Comparison of ENCODE assay signal across 28 cellular contexts in the genomic region with DNA sequence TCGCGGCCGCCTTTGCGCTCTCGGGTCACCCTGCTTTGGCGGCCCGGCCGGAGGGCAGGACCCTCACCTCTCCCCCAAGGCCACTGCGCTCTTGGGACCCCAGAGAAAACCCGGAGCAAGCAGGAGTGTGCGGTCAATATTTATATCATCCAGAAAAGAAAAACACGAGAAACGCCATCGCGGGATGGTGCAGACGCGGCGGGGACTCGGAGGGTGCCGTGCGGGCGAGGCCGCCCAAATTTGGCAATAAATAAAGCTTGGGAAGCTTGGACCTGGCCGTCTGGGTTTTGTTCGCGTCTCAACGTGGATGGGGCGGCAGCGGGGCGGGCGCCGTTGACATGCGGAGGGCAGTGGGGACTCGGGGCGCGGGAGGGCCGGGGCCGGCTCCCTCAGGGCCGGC. TPM values are rescaled to one million over a fixed set of nuclear protein-coding genes. Genes with fewer than 3 reads are reported as not detected.
"Had no signal": no experiment of that assay in that cellular context is flagged by ENCODE, and none has a peak within 500 bp of the region (broad histone marks: within the 10 kb centered on the region; RNA-seq: fewer than 3 reads in every experiment).

No MANE protein-coding gene starts in this region.

- H3K27me3 ChIP-seq: esophagus muscularis mucosa, foreskin keratinocyte, gastroesophageal sphincter, heart left ventricle, hepatocyte, left lung, right atrium auricular region, sigmoid colon, tibial nerve, upper lobe of left lung had no signal

- H3K4me3 Mint-ChIP-seq: endodermal cell; mesothelial cell of epicardium; naive B cell; natural killer cell treated with Interleukin-12 subunit alpha and Interleukin-12 subunit beta and Interleukin-15 and Interleukin-18, amount 100 ng/mL, for 72 hours; neural crest cell; stimulated activated effector memory CD8-positive, alpha-beta T cell treated with anti-CD3 and anti-CD28 coated beads, Interleukin-12 subunit alpha, Interleukin-12 subunit beta, amount 100 ng/mL, for 72 hours had no signal

- H3K4me3 ChIP-seq: esophagus muscularis mucosa, gastroesophageal sphincter, heart left ventricle, hepatocyte, left lung, mucosa of descending colon, prostate gland, right atrium auricular region, sigmoid colon, thoracic aorta, tibial nerve, upper lobe of left lung had no signal

- H3K9me3 ChIP-seq: esophagus muscularis mucosa, gastroesophageal sphincter, heart left ventricle, left lung, mucosa of descending colon, prostate gland, right atrium auricular region, sigmoid colon, thoracic aorta, tibial nerve, upper lobe of left lung had no signal

- H3K9me3 Mint-ChIP-seq: endodermal cell; mesothelial cell of epicardium; naive B cell; natural killer cell treated with Interleukin-12 subunit alpha and Interleukin-12 subunit beta and Interleukin-15 and Interleukin-18, amount 100 ng/mL, for 72 hours; neural crest cell; stimulated activated effector memory CD8-positive, alpha-beta T cell treated with anti-CD3 and anti-CD28 coated beads, Interleukin-12 subunit alpha, Interleukin-12 subunit beta, amount 100 ng/mL, for 72 hours had no signal

- H2AFZ ChIP-seq: hepatocyte had no signal

- H3K27ac Mint-ChIP-seq: endodermal cell; mesothelial cell of epicardium; naive B cell; natural killer cell treated with Interleukin-12 subunit alpha and Interleukin-12 subunit beta and Interleukin-15 and Interleukin-18, amount 100 ng/mL, for 72 hours; stimulated activated effector memory CD8-positive, alpha-beta T cell treated with anti-CD3 and anti-CD28 coated beads, Interleukin-12 subunit alpha, Interleukin-12 subunit beta, amount 100 ng/mL, for 72 hours had no signal

- H3K4me1 ChIP-seq: foreskin keratinocyte, prostate gland had no signal

- H3K4me2 ChIP-seq: hepatocyte had no signal

- H3K36me3 Mint-ChIP-seq: naive B cell; natural killer cell treated with Interleukin-12 subunit alpha and Interleukin-12 subunit beta and Interleukin-15 and Interleukin-18, amount 100 ng/mL, for 72 hours had no signal

- H3K27ac ChIP-seq: esophagus muscularis mucosa, foreskin keratinocyte, gastroesophageal sphincter, heart left ventricle, hepatocyte, left lung, prostate gland, right atrium auricular region, sigmoid colon, thoracic aorta, tibial nerve, upper lobe of left lung had no signal

- ATAC-seq: foreskin keratinocyte; gastroesophageal sphincter; heart left ventricle; left lung; natural killer cell treated with Interleukin-12 subunit alpha and Interleukin-12 subunit beta and Interleukin-15 and Interleukin-18, amount 100 ng/mL, for 72 hours; stimulated activated effector memory CD8-positive, alpha-beta T cell treated with anti-CD3 and anti-CD28 coated beads, Interleukin-12 subunit alpha, Interleukin-12 subunit beta, amount 100 ng/mL, for 72 hours; stimulated activated naive CD8-positive, alpha-beta T cell treated with anti-CD3 and anti-CD28 coated beads, Interleukin-15, Interleukin-2, amounts not matched to agents 100 U/mL and 50 U/mL, for 24 hours had no signal

- H3K27me3 Mint-ChIP-seq: naive B cell; natural killer cell treated with Interleukin-12 subunit alpha and Interleukin-12 subunit beta and Interleukin-15 and Interleukin-18, amount 100 ng/mL, for 72 hours had no signal

- H3K4me1 Mint-ChIP-seq: endodermal cell, naive B cell had no signal

- H3K79me2 ChIP-seq: hepatocyte had no signal

- DNase-seq: effector CD8-positive, alpha-beta T cell; endodermal cell; foreskin keratinocyte; kidney; left lung; mesenchymal stem cell; naive B cell; nucleus accumbens; sigmoid colon; stimulated activated CD4-positive, alpha-beta T cell treated with anti-CD3 and anti-CD28 coated beads, Interleukin-2, amount 100 ng/mL, for 24 hours; stimulated activated CD4-positive, alpha-beta T cell treated with anti-CD3 and anti-CD28 coated beads, Interleukin-4, amount 100 ng/mL, for 24 hours; stimulated activated naive CD8-positive, alpha-beta T cell treated with anti-CD3 and anti-CD28 coated beads, Interleukin-15, Interleukin-2, amounts not matched to agents 100 U/mL and 50 U/mL, for 24 hours; substantia nigra had no signal

RNA-seq across cellular contexts. Expression of a gene that starts 9.6 kb away (rescaled TPM):
- total RNA-seq: skeletal muscle tissue had no signal
